2 cellular contexts compared by ENCODE assay signal in the genomic region with DNA sequence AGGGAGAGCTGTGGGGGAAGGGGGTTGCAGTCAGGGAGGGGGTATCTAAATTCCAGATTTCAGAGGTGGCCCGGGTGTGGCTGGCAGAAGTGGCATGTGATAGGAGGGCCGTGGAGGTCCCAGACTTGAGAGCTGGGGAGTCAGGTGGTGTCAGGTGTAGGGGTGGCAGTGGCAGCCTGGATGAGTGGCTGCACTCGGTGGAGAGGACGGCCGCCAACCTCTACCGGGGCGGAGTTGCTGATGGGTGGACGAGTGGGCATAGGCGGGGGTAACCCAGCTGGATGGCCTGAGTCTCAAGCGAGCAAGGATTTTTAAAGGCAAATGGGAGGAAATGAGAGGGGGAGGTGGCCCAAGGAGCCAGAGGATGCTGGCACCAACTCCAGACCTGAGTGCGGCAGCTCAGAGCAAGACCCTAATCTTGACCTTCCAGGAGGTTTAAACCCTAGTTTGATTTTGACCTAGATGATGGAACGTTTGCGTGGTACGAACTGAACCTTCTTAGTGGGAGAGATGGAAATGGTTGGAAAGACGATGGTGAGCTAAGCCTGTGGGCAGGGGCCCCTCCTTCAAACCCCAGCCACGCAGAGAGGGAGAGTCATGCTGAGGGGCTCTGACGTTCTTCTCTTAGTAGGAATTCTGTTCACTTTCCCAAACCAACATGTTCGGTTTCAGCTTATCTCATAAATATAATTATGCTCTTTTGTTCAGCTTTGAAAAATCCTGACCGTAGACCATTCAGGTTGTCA.
TF ChIP-seq lines count a peak whose summit lies in the region.

No MANE protein-coding gene starts in this region.

TF ChIP-seq in IMR-90, 13 proteins besides CTCF, POLR2A, EP300 and RAD21:
- no peak for TF ChIP-seq NFE2L2 (IDR thresholded peaks at IDR 0.05; ENCODE audit: low read depth, low read length)
- no peak for TF ChIP-seq RCOR1 (IDR thresholded peaks at IDR 0.05; ENCODE audit: insufficient replicate concordance, low read length)
- TF ChIP-seq CEBPB (IDR thresholded peaks at IDR 0.05; ENCODE audit: low read depth, low read length): no peak
TF ChIP-seq in IMR-90: peak in this region for 0.

TF ChIP-seq in endothelial cell of umbilical vein, 7 proteins besides CTCF, POLR2A, EP300 and RAD21:
- TF ChIP-seq POLR2AphosphoS5 (IDR thresholded peaks at IDR 0.05; ENCODE audit: insufficient read depth, low read depth, low read length) (no peak), FOS (IDR thresholded peaks at IDR 0.05; ENCODE audit: borderline replicate concordance, insufficient read depth, low read length) (no peak), JUN (IDR thresholded peaks at IDR 0.05; ENCODE audit: borderline replicate concordance, insufficient read depth, insufficient read length, low read depth) (no peak), MYC (IDR thresholded peaks at IDR 0.05; ENCODE audit: low read depth, low read length) (no peak), EZH2 (IDR thresholded peaks at IDR 0.05; ENCODE audit: borderline replicate concordance, low read depth, low read length, severe bottlenecking) (no peak), GATA2 (IDR thresholded peaks at IDR 0.05; ENCODE audit: insufficient read depth, insufficient read length, low read depth, low read length) (no peak)
- TF ChIP-seq, protein P1, sequence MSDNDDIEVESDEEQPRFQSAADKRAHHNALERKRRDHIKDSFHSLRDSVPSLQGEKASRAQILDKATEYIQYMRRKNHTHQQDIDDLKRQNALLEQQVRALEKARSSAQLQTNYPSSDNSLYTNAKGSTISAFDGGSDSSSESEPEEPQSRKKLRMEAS (IDR thresholded peaks at IDR 0.05; ENCODE audit: insufficient read depth, insufficient read length): no peak
